ENCODE assay signal across 8 cellular contexts in the genomic region with DNA sequence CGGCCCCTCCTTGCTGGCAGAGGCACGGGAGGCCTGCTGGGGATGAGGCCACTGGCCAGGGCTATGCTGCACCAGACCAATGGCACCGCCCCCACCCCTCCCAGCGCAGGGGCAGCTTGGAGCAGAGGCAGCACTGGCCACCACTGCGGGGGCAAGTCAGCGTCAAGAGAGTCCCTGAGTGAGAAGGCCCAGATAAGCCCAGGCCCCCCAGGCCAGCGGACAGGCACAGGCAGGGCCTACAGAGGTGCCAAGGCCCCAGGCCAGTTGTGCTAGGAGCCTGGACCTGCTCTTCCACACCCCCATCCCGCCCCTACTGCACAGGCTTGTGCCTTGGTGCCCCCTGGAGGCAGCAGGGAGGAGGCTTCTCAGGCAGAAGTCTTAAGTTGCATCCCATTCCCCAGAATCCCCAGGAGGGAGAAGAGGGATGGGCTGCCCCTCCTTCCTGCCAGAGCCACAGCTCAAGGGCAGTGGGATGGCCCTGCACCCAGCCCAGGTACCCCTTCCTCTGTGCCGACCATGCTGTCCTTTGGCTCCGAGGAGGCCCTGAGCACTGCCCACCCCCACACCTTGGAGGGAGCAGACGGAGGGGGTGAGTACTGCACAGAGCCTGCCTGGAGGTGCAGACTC. TPM values are rescaled to one million over a fixed set of nuclear protein-coding genes. Genes with fewer than 3 reads are reported as not detected.
DNase-seq lines count a peak whose midpoint lies in the region; ATAC-seq, FAIRE-seq and TF ChIP-seq lines count a peak whose summit lies in the region.

No MANE protein-coding gene starts in this region.

- H3K4me1 ChIP-seq in SJSA1 (replicated peaks), result no peaks in the 10 kb centered on the region; the same call in 1 of the 2 replicates
- H3K4me1 ChIP-seq in breast epithelium, result no peaks in the 10 kb centered on the region
- H3K4me1 ChIP-seq in kidney (ENCODE audit: control insufficient read depth in 1 of 2, insufficient read depth in 1 of 2, low read depth in 1 of 2, low read length in 2 of 2), result no peaks in the 10 kb centered on the region

- H3K4me3 ChIP-seq in SJSA1 (no peak overlapping the region), breast epithelium (no peak overlapping the region), kidney (ENCODE audit: low read length in 2 of 2) (no peak overlapping the region)

- H3K9ac ChIP-seq in kidney (ENCODE audit: low read length in 2 of 2), result no peak overlapping the region

- TF ChIP-seq POLR2A in breast epithelium (IDR thresholded peaks at IDR 0.05), result no peak

- no peak overlapping the region for H3K27ac ChIP-seq in SJSA1
- H3K27ac ChIP-seq in breast epithelium, result peak overlapping the region; percentile 36 to 48
- no peak overlapping the region for H3K27ac ChIP-seq in kidney (ENCODE audit: low read depth in 2 of 2, low read length in 2 of 2)

- intact Hi-C loops in breast epithelium (cut with DNase I; ENCODE audit: low total_unique reads) (loop anchor here (2.0 to 5.0 kb wide), 2 partner anchors 37 to 368 kb away; no protein-coding TSS in a partner anchor), kidney (cut with DNase I) (no loop called here)

- DNase-seq in Daoy (ENCODE audit: low read depth), result peak; percentile 78
- DNase-seq in SJSA1 (ENCODE audit: low read depth in 1 of 2, low spot score in 2 of 2), result peak; percentile 61 to 82
- DNase-seq in breast epithelium (ENCODE audit: low spot score in 2 of 2), result peak; percentile 73 to 79
- peak; percentile 87 for DNase-seq in kidney
- peak; percentile 39 for DNase-seq in stimulated activated CD4-positive, alpha-beta T cell treated with anti-CD3 and anti-CD28 coated beads, Interleukin-4, amount 100 ng/mL, for 24 hours
- DNase-seq in middle frontal gyrus (ENCODE audit: extremely low spot score, low spot score), result no peak

- TF ChIP-seq CTCF in breast epithelium (IDR thresholded peaks at IDR 0.05) (peak in 2 of 3 donors; percentile 79 to 84), kidney (IDR thresholded peaks at IDR 0.05; ENCODE audit: borderline replicate concordance, extremely low read depth, insufficient read depth) (peak; percentile 67)

- no peak for TF ChIP-seq EP300 in Ishikawa (IDR thresholded peaks at IDR 0.05; ENCODE audit: borderline replicate concordance)

- no peak for FAIRE-seq in kidney (lab: Jason Lieb, UNC)

- peak; percentile 86 for TF ChIP-seq RAD21 in Ishikawa (IDR thresholded peaks at IDR 0.05; ENCODE audit: low read depth)

- no peak for ATAC-seq in HG03521 (IDR thresholded peaks at IDR 0.05; ENCODE audit: unreplicated experiment)

- H3K36me3 ChIP-seq in SJSA1, result peaks cover 72% of the 10 kb centered on the region
- H3K36me3 ChIP-seq in breast epithelium, result no peaks in the 10 kb centered on the region
- peaks cover 8 to 33% of the 10 kb centered on the region in 2 donors for H3K36me3 ChIP-seq in kidney (ENCODE audit: control insufficient read depth in 1 of 2, insufficient read depth in 2 of 2, low read length in 2 of 2)

- no peaks in the 10 kb centered on the region for H3K27me3 ChIP-seq in SJSA1 (replicated peaks)
- no peaks in the 10 kb centered on the region for H3K27me3 ChIP-seq in breast epithelium

- H3K9me3 ChIP-seq in SJSA1 (replicated peaks) (no peaks in the 10 kb centered on the region), breast epithelium (no peaks in the 10 kb centered on the region), kidney (ENCODE audit: control insufficient read depth in 1 of 2, low read length in 2 of 2) (no peaks in the 10 kb centered on the region)

TF ChIP-seq in Ishikawa, 13 proteins besides CTCF, POLR2A, EP300 and RAD21:
- TF ChIP-seq TAF1 (IDR thresholded peaks at IDR 0.05; ENCODE audit: low read depth), result no peak
- TF ChIP-seq ZBTB7A (IDR thresholded peaks at IDR 0.05; ENCODE audit: low read depth), result 0 out of 2 replicates have a peak, but pooled peaks have one; percentile 29

RNA-seq across cellular contexts. Expression of gene EPHX1, which starts 35.8 kb away (rescaled TPM):
- 4.6 and 8.8 TPM in 2 replicates for total RNA-seq in Daoy (2014; rRNA removed; shearing (Covaris generic))
- 29.0 and 45.7 TPM in 2 replicates for total RNA-seq in SJSA1 (2014; rRNA removed; shearing (Covaris generic))
- total RNA-seq in breast epithelium, result 100 to 1,000 TPM in 1 of 3 donors, 10 to 100 TPM in 2; 63.6 to 168 (median 67.3) TPM
- total RNA-seq in kidney, result 78.6 TPM
- 178 TPM for polyA plus RNA-seq in kidney (ENCODE audit: insufficient read depth, low read depth, low replicate concordance)

RNA-seq across cellular contexts. Expression of gene TMEM63A, which starts 36.4 kb away (rescaled TPM):
- total RNA-seq in Daoy (2014; rRNA removed; shearing (Covaris generic)), result 3.1 and 4.5 TPM in 2 replicates
- total RNA-seq in SJSA1 (2014; rRNA removed; shearing (Covaris generic)), result 7.4 and 9.4 TPM in 2 replicates
- total RNA-seq in breast epithelium (10 to 100 TPM; 69.6 to 88.0 (median 80.6) TPM), kidney (159 TPM)
- 25.5 TPM for polyA plus RNA-seq in kidney (ENCODE audit: insufficient read depth, low read depth, low replicate concordance)

RNA-seq across cellular contexts. Expression of gene LEFTY1, which starts 43.2 kb away (rescaled TPM):
- not detected in 2 replicates for total RNA-seq in Daoy (2014; rRNA removed; shearing (Covaris generic))
- total RNA-seq in SJSA1 (2014; rRNA removed; shearing (Covaris generic)), result not detected in 2 replicates
- total RNA-seq in breast epithelium (under 1 TPM in 1 of 3 donors, not detected in 2; 0.48 TPM), kidney (8.6 TPM)
- polyA plus RNA-seq in kidney (ENCODE audit: insufficient read depth, low read depth, low replicate concordance), result 0.41 TPM

Comparison
In these comparisons a context has a peak if more than half of its experiments do, and no peak if none do; other contexts are left out.
1. H3K27ac ChIP-seq: peak in breast epithelium (2 of 2); none in SJSA1 (single experiment) and kidney (0 of 2).